1 cellular context compared by ENCODE assay signal in genomic region chr12:6890789-6891624, GRCh38.
TF ChIP-seq lines count a peak whose summit lies in the region.

No MANE protein-coding gene starts in this region.

TF ChIP-seq in K562, 482 proteins besides CTCF, POLR2A, EP300 and RAD21 (continued from another document and continues in another):
- TF ChIP-seq ZNF592 (IDR thresholded peaks at IDR 0.05), result 0 out of 2 replicates have a peak, but pooled peaks have one; percentile 42
- peak; percentile 96 for TF ChIP-seq CXXC5 (CRISPR knock-in tag; IDR thresholded peaks at IDR 0.05)
- peak; percentile 38; the same call in 1 of the 2 replicates for TF ChIP-seq FOXP1 (CRISPR knock-in tag; IDR thresholded peaks at IDR 0.05)
- peak; percentile 99 for TF ChIP-seq TAF1 (IDR thresholded peaks at IDR 0.05; ENCODE audit: control insufficient read depth, extremely low read depth, insufficient read depth, low read length, severe bottlenecking)
- TF ChIP-seq SMAD1 (IDR thresholded peaks at IDR 0.05; ENCODE audit: low read depth, low read length, partially characterized antibody), result no peak
- 0 out of 2 replicates have a peak, but pooled peaks have one; percentile 40 for TF ChIP-seq KLF1 (tag; IDR thresholded peaks at IDR 0.05)
- TF ChIP-seq ZKSCAN3 (CRISPR knock-in tag; IDR thresholded peaks at IDR 0.05), result no peak
- TF ChIP-seq MLLT1 (IDR thresholded peaks at IDR 0.05), result peak in 1 of 2 experiments; percentile 19; a peak in 1 of 4 replicates
- TF ChIP-seq HOMEZ (CRISPR knock-in tag; IDR thresholded peaks at IDR 0.05), result no peak
- peak; percentile 89 for TF ChIP-seq TBP (optimal IDR thresholded peaks at IDR 0.05; ENCODE audit: low read depth, low read length)
- peak; percentile 21; the same call in 1 of the 2 replicates for TF ChIP-seq ZBTB40 (IDR thresholded peaks at IDR 0.05)
- no peak for TF ChIP-seq ZBTB40 (CRISPR knock-in tag; IDR thresholded peaks at IDR 0.05)
- TF ChIP-seq ZNF263 (CRISPR knock-in tag; IDR thresholded peaks at IDR 0.05; ENCODE audit: borderline replicate concordance), result no peak
- peak; percentile 78 for TF ChIP-seq MEIS2 (IDR thresholded peaks at IDR 0.05; ENCODE audit: partially characterized antibody)
- TF ChIP-seq NR2C2 (CRISPR knock-in tag; IDR thresholded peaks at IDR 0.05), result no peak
- TF ChIP-seq NR2C2 (tag; IDR thresholded peaks at IDR 0.05), result peak; percentile 27; the same call in 1 of the 2 replicates
- TF ChIP-seq DEAF1 (CRISPR knock-in tag; IDR thresholded peaks at IDR 0.05), result peak; percentile 70
- TF ChIP-seq TFAP4 (CRISPR knock-in tag; IDR thresholded peaks at IDR 0.05; ENCODE audit: borderline replicate concordance), result peak; percentile 91
- 0 out of 2 replicates have a peak, but pooled peaks have one; percentile 17 for TF ChIP-seq PKNOX1 (IDR thresholded peaks at IDR 0.05)
- no peak for TF ChIP-seq ZNF184 (CRISPR knock-in tag; IDR thresholded peaks at IDR 0.05)
- no peak for TF ChIP-seq ZNF280A (IDR thresholded peaks at IDR 0.05; ENCODE audit: low read depth, partially characterized antibody)
- no peak for TF ChIP-seq KDM2B (CRISPR knock-in tag; IDR thresholded peaks at IDR 0.05)
- TF ChIP-seq VEZF1 (CRISPR knock-in tag; IDR thresholded peaks at IDR 0.05), result peak; percentile 81
- TF ChIP-seq ELF1 (tag; IDR thresholded peaks at IDR 0.05), result peak; percentile 3; the same call in 1 of the 2 replicates
- TF ChIP-seq BHLHE40 (IDR thresholded peaks at IDR 0.05; ENCODE audit: low read length), result peak; percentile 99
- TF ChIP-seq RBBP5 (IDR thresholded peaks at IDR 0.05; ENCODE audit: borderline replicate concordance, insufficient read depth, low read length, poor library complexity, severe bottlenecking), result peak; percentile 51
- TF ChIP-seq SMARCE1 (IDR thresholded peaks at IDR 0.05), result peak; percentile 36; the same call in 1 of the 2 replicates
- TF ChIP-seq MAFG (tag; conservative IDR thresholded peaks at IDR 0.05), result peak; percentile 97
